Comparison of ENCODE assay signal across 3 cellular contexts in the genomic region with DNA sequence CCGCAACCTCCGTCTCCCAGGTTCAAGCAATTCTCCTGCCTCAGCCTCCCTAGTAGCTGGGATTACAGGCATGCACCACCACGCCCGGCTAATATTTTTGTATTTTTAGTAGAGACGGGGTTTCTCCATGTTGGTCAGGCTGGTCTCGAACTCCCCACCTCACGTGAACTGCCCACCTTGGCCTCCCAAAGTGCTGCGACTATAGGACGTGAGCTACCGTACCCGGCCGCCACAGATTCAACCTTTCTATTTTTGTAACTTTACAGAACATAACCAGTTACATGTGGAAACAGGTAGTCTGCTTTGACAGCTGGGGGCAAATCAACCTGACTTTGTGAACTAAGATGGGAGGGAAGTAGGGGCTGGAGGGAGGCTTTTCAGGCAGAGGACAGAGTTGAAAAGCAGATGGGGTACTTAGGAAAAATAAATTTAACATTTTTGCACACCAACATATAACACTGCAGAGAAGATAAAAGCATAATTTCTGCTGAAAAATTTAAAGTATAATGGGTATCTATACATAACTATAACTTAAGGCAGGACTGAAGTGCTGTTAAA.
A peak's percentile ranks its signal among the peaks of the same experiment; 100 is the strongest.
TF ChIP-seq lines count a peak whose summit lies in the region.

No MANE protein-coding gene starts in this region.

TF ChIP-seq in SK-N-SH, 30 proteins besides CTCF, POLR2A, EP300 and RAD21:
- TF ChIP-seq ELF1 (IDR thresholded peaks at IDR 0.05): no peak

TF ChIP-seq in SK-N-SH treated with all-trans-retinoic acid at 6 μM for 48 hours, 23 proteins besides CTCF, POLR2A, EP300 and RAD21:
- TF ChIP-seq ZFP3 (CRISPR knock-in tag; IDR thresholded peaks at IDR 0.05) (no peak), ESRRG (CRISPR knock-in tag; IDR thresholded peaks at IDR 0.05) (no peak)

TF ChIP-seq in H1, 55 proteins besides CTCF, POLR2A, EP300 and RAD21:
- TF ChIP-seq RXRA (IDR thresholded peaks at IDR 0.05; ENCODE audit: insufficient read depth, low read depth, low read length) (no peak), YY1 (IDR thresholded peaks at IDR 0.05; ENCODE audit: low read depth, low read length) (no peak), CREB1 (IDR thresholded peaks at IDR 0.05) (no peak), CTBP2 (IDR thresholded peaks at IDR 0.05; ENCODE audit: borderline replicate concordance, insufficient read depth, insufficient read length, low read length) (no peak), POLR2AphosphoS5 (IDR thresholded peaks at IDR 0.05; ENCODE audit: low read depth, low read length) (peak; percentile 90; the same call in 1 of the 2 replicates), SP4 (IDR thresholded peaks at IDR 0.05; ENCODE audit: low read length) (no peak), NRF1 (IDR thresholded peaks at IDR 0.05; ENCODE audit: low read depth, low read length) (no peak)
TF ChIP-seq in H1: peak in this region for 1.
